10 cellular contexts compared by ENCODE assay signal in genomic region chr3:117597865-117598264, GRCh38.
"Had no signal": no experiment of that assay in that cellular context is flagged by ENCODE, and none has a peak within 500 bp of the region (broad histone marks: within the 10 kb centered on the region; RNA-seq: fewer than 3 reads in every experiment).

No MANE protein-coding gene starts in this region.

- H3K4me3 ChIP-seq: GM23248, HAP-1 had no signal

- H3K4me3 Mint-ChIP-seq: HFFc6, IgD-negative memory B cell had no signal

- H3K9me3 Mint-ChIP-seq: HFFc6 had no signal

- DNase-seq: GM23248, GOT3, H7, HFFc6, KBM-7 had no signal

- H3K27ac ChIP-seq: GM23248, HL-60 had no signal

- H3K36me3 ChIP-seq: HAP-1 had no signal

- H2AFZ ChIP-seq: GM23248 had no signal

- ATAC-seq: HCT116, HepG2 had no signal

- H3K27ac Mint-ChIP-seq: HFFc6, IgD-negative memory B cell had no signal

- H3K27me3 Mint-ChIP-seq: IgD-negative memory B cell had no signal

- H3K9ac ChIP-seq: GM23248 had no signal

- H3K4me1 ChIP-seq: HAP-1 had no signal

- H3K36me3 Mint-ChIP-seq: IgD-negative memory B cell had no signal

- FAIRE-seq: HepG2 had no signal

- H3K9me3 ChIP-seq: HAP-1 had no signal

- H3K4me1 Mint-ChIP-seq: IgD-negative memory B cell had no signal
